Comparison of ENCODE assay signal across 25 cellular contexts in genomic region chr12:68510394-68510793, GRCh38.
"Had no signal": no experiment of that assay in that cellular context is flagged by ENCODE, and none has a peak within 500 bp of the region (broad histone marks: within the 10 kb centered on the region; RNA-seq: fewer than 3 reads in every experiment).

No MANE protein-coding gene starts in this region.

- H3K9me3 Mint-ChIP-seq: activated B cell treated with CpG ODN at 0.5 μM for 24 hours; activated naive CD4-positive, alpha-beta T cell treated with anti-CD3 and anti-CD28 coated beads, Interleukin-2, amount 50 U/mL, for 24 hours had no signal

- ATAC-seq: activated CD8-positive, alpha-beta memory T cell treated with anti-CD3 and anti-CD28 coated beads, Interleukin-2, amount 10 ng/mL, durations not matched to agents 7 days and 5 days; T-cell had no signal

- H3K4me3 ChIP-seq: PC-9, SJSA1 had no signal

- H3K4me3 Mint-ChIP-seq: activated B cell treated with CpG ODN at 0.5 μM for 24 hours; activated CD4-positive, alpha-beta T cell treated with anti-CD3 and anti-CD28 coated beads, Interleukin-2, amount 10 ng/mL, durations not matched to agents 24 days and 14 days; activated CD8-positive, alpha-beta memory T cell treated with anti-CD3 and anti-CD28 coated beads, Interleukin-2, amount 10 ng/mL, durations not matched to agents 7 days and 5 days; activated naive CD4-positive, alpha-beta T cell treated with anti-CD3 and anti-CD28 coated beads, Interleukin-2, amount 50 U/mL, for 24 hours; activated T-cell treated with anti-CD3 and anti-CD28 coated beads, Interleukin-2, amount 50 U/mL, for 24 hours; activated T-helper 1 cell treated with anti-CD3 and anti-CD28 coated beads, Interleukin-12 subunit alpha, Interleukin-12 subunit beta, Interleukin-2, Interleukin-4 antibody, amounts not matched to agents 30 ng/mL and 10 ng/mL and 1 ng/mL, durations not matched to agents 14 hours and 24 hours and 36 hours; brain; T-cell had no signal

- H2AFZ ChIP-seq: PC-9 had no signal

- H3K27me3 Mint-ChIP-seq: activated B cell treated with CpG ODN at 0.5 μM for 24 hours; activated CD4-positive, alpha-beta T cell treated with anti-CD3 and anti-CD28 coated beads, Interleukin-2, amount 10 ng/mL, durations not matched to agents 24 days and 14 days; activated CD8-positive, alpha-beta memory T cell treated with anti-CD3 and anti-CD28 coated beads, Interleukin-2, amount 10 ng/mL, durations not matched to agents 7 days and 5 days; activated naive CD4-positive, alpha-beta T cell treated with anti-CD3 and anti-CD28 coated beads, Interleukin-2, amount 50 U/mL, for 24 hours; activated T-cell treated with anti-CD3 and anti-CD28 coated beads, Interleukin-2, amount 50 U/mL, for 24 hours; T-cell had no signal

- H3K4me2 ChIP-seq: PC-9 had no signal

- DNase-seq: activated B cell treated with CpG ODN at 0.5 μM for 24 hours; activated CD4-positive, alpha-beta T cell treated with anti-CD3 and anti-CD28 coated beads for 1 hour; activated CD4-positive, alpha-beta T cell treated with anti-CD3 and anti-CD28 coated beads, Interleukin-2, amount 50 U/mL, for 48 hours; activated CD8-positive, alpha-beta memory T cell treated with anti-CD3 and anti-CD28 coated beads, Interleukin-2, amount 10 ng/mL, durations not matched to agents 7 days and 5 days; activated effector memory CD4-positive, alpha-beta T cell treated with Interleukin-2 at 50 U/mL for 16 hours; activated naive CD4-positive, alpha-beta T cell; activated T-cell treated with anti-CD3 and anti-CD28 coated beads, Interleukin-2, amount 50 U/mL, for 24 hours; amygdala; cerebellar nuclear complex; NCI-H1105 treated with DMSO at 0.1 percent for 48 hours; NCI-H1436 treated with DMSO at 0.1 percent for 48 hours; NCI-H187; NCI-H2081; NCI-H510A treated with DMSO at 0.1 percent for 48 hours; NCI-H69; PC-9; Right ventricle myocardium superior; T-cell; T-helper 2 cell; T1000 had no signal

- H3K4me1 Mint-ChIP-seq: activated naive CD4-positive, alpha-beta T cell treated with anti-CD3 and anti-CD28 coated beads, Interleukin-2, amount 50 U/mL, for 24 hours; brain; T-cell had no signal

- H3K4me1 ChIP-seq: SJSA1 had no signal

- H3K27ac ChIP-seq: PC-9, SJSA1 had no signal

- H3K9me3 ChIP-seq: SJSA1 had no signal

- H3K36me3 Mint-ChIP-seq: activated naive CD4-positive, alpha-beta T cell treated with anti-CD3 and anti-CD28 coated beads, Interleukin-2, amount 50 U/mL, for 24 hours; brain; T-cell had no signal

- H3K27ac Mint-ChIP-seq: activated B cell treated with CpG ODN at 0.5 μM for 24 hours; activated CD4-positive, alpha-beta T cell treated with anti-CD3 and anti-CD28 coated beads, Interleukin-2, amount 10 ng/mL, durations not matched to agents 24 days and 14 days; activated CD8-positive, alpha-beta memory T cell treated with anti-CD3 and anti-CD28 coated beads, Interleukin-2, amount 10 ng/mL, durations not matched to agents 7 days and 5 days; activated naive CD4-positive, alpha-beta T cell treated with anti-CD3 and anti-CD28 coated beads, Interleukin-2, amount 50 U/mL, for 24 hours; activated T-cell treated with anti-CD3 and anti-CD28 coated beads, Interleukin-2, amount 50 U/mL, for 24 hours; activated T-helper 1 cell treated with anti-CD3 and anti-CD28 coated beads, Interleukin-12 subunit alpha, Interleukin-12 subunit beta, Interleukin-2, Interleukin-4 antibody, amounts not matched to agents 30 ng/mL and 10 ng/mL and 1 ng/mL, durations not matched to agents 14 hours and 24 hours and 36 hours; brain; T-cell had no signal

- H3K27me3 ChIP-seq: SJSA1 had no signal

- H3K36me3 ChIP-seq: SJSA1 had no signal
